ENCODE assay signal across 8 cellular contexts in genomic region chr3:102225407-102226132, GRCh38.
DNase-seq lines count a peak whose midpoint lies in the region; ATAC-seq, FAIRE-seq and TF ChIP-seq lines count a peak whose summit lies in the region.

No MANE protein-coding gene starts in this region.

- H3K4me1 ChIP-seq in pancreas = peaks cover 0 to 9% (median 6%) of the 10 kb centered on the region in 3 donors

- peaks cover 14% of the 10 kb centered on the region for H3K27me3 Mint-ChIP-seq in T-helper 2 cell treated with Interferon-gamma antibody and Interleukin-4, amounts not matched to agents 5 μg/mL and 100 μg/mL, for 36 hours (ENCODE audit: low read depth)

- intact Hi-C loops in pancreas (cut with DNase I) = loop anchor here in 1 of 3 donors (5.0 kb wide), 1 partner anchor 423 kb away; no protein-coding TSS in a partner anchor

- H3K9me3 Mint-ChIP-seq in T-helper 2 cell treated with Interferon-gamma antibody and Interleukin-4, amounts not matched to agents 5 μg/mL and 100 μg/mL, for 36 hours = peaks cover 1% of the 10 kb centered on the region

- no peaks in the 10 kb centered on the region for H3K27me3 ChIP-seq in pancreas

- TF ChIP-seq CTCF in fibroblast of villous mesenchyme (IDR thresholded peaks at IDR 0.05; ENCODE audit: insufficient read depth, low read depth, low read length) = peak; percentile 62
- TF ChIP-seq CTCF in pancreas (IDR thresholded peaks at IDR 0.05) = peak in 3 of 4 donors; percentile 40 to 59 (median 41)

- FAIRE-seq in pancreas (lab: Jason Lieb, UNC) = peak; percentile 29

- H3K36me3 Mint-ChIP-seq in T-helper 2 cell treated with Interferon-gamma antibody and Interleukin-4, amounts not matched to agents 5 μg/mL and 100 μg/mL, for 36 hours (ENCODE audit: low read depth) = peaks cover 1% of the 10 kb centered on the region

- peaks cover 37% of the 10 kb centered on the region for H3K4me1 Mint-ChIP-seq in T-helper 2 cell treated with Interferon-gamma antibody and Interleukin-4, amounts not matched to agents 5 μg/mL and 100 μg/mL, for 36 hours (ENCODE audit: low read depth)

- H3K36me3 ChIP-seq in pancreas = no peaks in the 10 kb centered on the region

- DNase-seq in DMS 273 (lab: John Stamatoyannopoulos, UW; ENCODE audit: unreplicated experiment) = peak; percentile 79
- DNase-seq in NCI-H1105 (lab: John Stamatoyannopoulos, UW) = peak; percentile 52
- peak; percentile 20 for DNase-seq in SKM-1 treated with dmso at 0.1 percent for 144 hours (lab: John Stamatoyannopoulos, UW; ENCODE audit: unreplicated experiment)
- peak; percentile 84 for DNase-seq in fibroblast of villous mesenchyme (ENCODE audit: low read depth)
- peak in 3 of 6 donors; percentile 7 to 26 (median 25) for DNase-seq in pancreas
- no peak for DNase-seq in T-helper 2 cell treated with Interferon-gamma antibody and Interleukin-4, amounts not matched to agents 5 μg/mL and 100 μg/mL, for 36 hours (ENCODE audit: low spot score)

- H3K4me3 ChIP-seq in fibroblast of villous mesenchyme (ENCODE audit: low read depth, low read length) (no peak overlapping the region), pancreas (no peak overlapping the region)

- ATAC-seq in GM21390 (IDR thresholded peaks at IDR 0.05; ENCODE audit: unreplicated experiment) = peak; percentile 50
- ATAC-seq in pancreas = peak; percentile 82 to 92 (median 91)
- ATAC-seq in HG03159 (IDR thresholded peaks at IDR 0.05; ENCODE audit: unreplicated experiment) = no peak

- H3K4me3 Mint-ChIP-seq in T-helper 2 cell treated with Interferon-gamma antibody and Interleukin-4, amounts not matched to agents 5 μg/mL and 100 μg/mL, for 36 hours = no peak overlapping the region

- H3K27ac Mint-ChIP-seq in T-helper 2 cell treated with Interferon-gamma antibody and Interleukin-4, amounts not matched to agents 5 μg/mL and 100 μg/mL, for 36 hours = no peak overlapping the region

- H3K9me3 ChIP-seq in pancreas = no peaks in the 10 kb centered on the region

- 0 to 3% methylated on average over 1 of the region's 1 CpG for WGBS in pancreas, 2 donors

- no peak overlapping the region for H3K27ac ChIP-seq in pancreas
